Comparison of ENCODE assay signal across 15 cellular contexts in genomic region chr1:2175681-2176454, GRCh38.
"Had no signal": no experiment of that assay in that cellular context is flagged by ENCODE, and none has a peak within 500 bp of the region (broad histone marks: within the 10 kb centered on the region; RNA-seq: fewer than 3 reads in every experiment).

No MANE protein-coding gene starts in this region.

- H3K4me2 ChIP-seq: hepatocyte had no signal

- H3K4me1 ChIP-seq: psoas muscle had no signal

- H3K9me3 Mint-ChIP-seq: central memory CD8-positive, alpha-beta T cell; dendritic cell treated with granulocyte-macrophage colony-stimulating factor and Interleukin-4, amounts not matched to agents 40 ng/mL and 50 ng/mL, for 4 days; naive thymus-derived CD8-positive, alpha-beta T cell had no signal

- ATAC-seq: mucosa of descending colon; naive thymus-derived CD8-positive, alpha-beta T cell; psoas muscle had no signal

- H3K4me3 Mint-ChIP-seq: central memory CD8-positive, alpha-beta T cell; dendritic cell treated with granulocyte-macrophage colony-stimulating factor and Interleukin-4, amounts not matched to agents 40 ng/mL and 50 ng/mL, for 4 days; naive thymus-derived CD8-positive, alpha-beta T cell had no signal

- H3K27ac ChIP-seq: hepatocyte, psoas muscle, skin epidermis had no signal

- H3K27me3 Mint-ChIP-seq: central memory CD8-positive, alpha-beta T cell; naive thymus-derived CD8-positive, alpha-beta T cell had no signal

- H3K9me3 ChIP-seq: mucosa of descending colon, psoas muscle, sigmoid colon, stomach had no signal

- H3K27ac Mint-ChIP-seq: dendritic cell treated with granulocyte-macrophage colony-stimulating factor and Interleukin-4, amounts not matched to agents 40 ng/mL and 50 ng/mL, for 4 days had no signal

- H3K79me2 ChIP-seq: hepatocyte had no signal

- H3K27me3 ChIP-seq: hepatocyte, sigmoid colon, stomach had no signal

- DNase-seq: foreskin melanocyte; kidney glomerular epithelial cell; mucosa of descending colon; naive thymus-derived CD8-positive, alpha-beta T cell; psoas muscle; retina; sigmoid colon; stimulated activated naive CD4-positive, alpha-beta T cell; stomach; substantia nigra; trophoblast cell had no signal

- H2AFZ ChIP-seq: hepatocyte had no signal
